20 cellular contexts compared by ENCODE assay signal in genomic region chr16:9046667-9047055, GRCh38. TPM values are rescaled to one million over a fixed set of nuclear protein-coding genes. Genes with fewer than 3 reads are reported as not detected.
DNase-seq lines count a peak whose midpoint lies in the region; ATAC-seq, FAIRE-seq and TF ChIP-seq lines count a peak whose summit lies in the region.
"Had no signal": no experiment of that assay in that cellular context is flagged by ENCODE, and none has a peak within 500 bp of the region (broad histone marks: within the 10 kb centered on the region; RNA-seq: fewer than 3 reads in every experiment).

No MANE protein-coding gene starts in this region.

- CTCF ChIA-PET in A549 (lab: Yijun Ruan, JAX) (interaction anchor here (0.6 to 2.6 kb wide), 10 partner anchors 14 to 167 kb away, joined by 3 to 20 read pairs (median 4); no protein-coding TSS in a partner anchor), HEK293 (lab: Yijun Ruan, JAX) (interaction anchor here (1.2 to 2.8 kb wide), 3 partner anchors 13 to 38 kb away, joined by 3 to 10 read pairs (median 3); no protein-coding TSS in a partner anchor), SK-N-SH (lab: Yijun Ruan, JAX) (interaction anchor here (0.6 to 1.8 kb wide), 4 partner anchors 8 to 267 kb away, joined by 3 to 8 read pairs (median 4); no protein-coding TSS in a partner anchor)

- H3K27ac Mint-ChIP-seq in activated T-helper 17 cell treated with anti-CD3 and anti-CD28 coated beads, Interleukin-2, amount 50 U/mL, for 72 hours: peak overlapping the region; percentile 44

- no peak for ATAC-seq in A549
- no peak for ATAC-seq in activated T-helper 17 cell treated with anti-CD3 and anti-CD28 coated beads, Interleukin-2, amount 50 U/mL, for 72 hours (replicated peaks)
- no peak for ATAC-seq in GM21367 (IDR thresholded peaks at IDR 0.05; ENCODE audit: unreplicated experiment)
- ATAC-seq in GM21528 (IDR thresholded peaks at IDR 0.05; ENCODE audit: low FRiP score, unreplicated experiment): no peak

- peaks cover 10% of the 10 kb centered on the region for H3K9me3 ChIP-seq in A549
- no peaks in the 10 kb centered on the region for H3K9me3 ChIP-seq in HEK293 (ENCODE audit: control insufficient read depth, insufficient read depth, low read depth, low read length)
- H3K9me3 ChIP-seq in parathyroid adenoma (ENCODE audit: control insufficient read depth, low read length): no peaks in the 10 kb centered on the region
- H3K9me3 ChIP-seq in SK-N-SH: no peaks in the 10 kb centered on the region
- H3K9me3 ChIP-seq: Caco-2, Peyer's patch had no signal

- no peak overlapping the region for H2AFZ ChIP-seq in parathyroid adenoma
- H2AFZ ChIP-seq in SK-N-SH (ENCODE audit: low read depth): no peak overlapping the region

- H3F3A ChIP-seq in SK-N-SH (replicated peaks; ENCODE audit: insufficient read depth): peaks cover 28% of the 10 kb centered on the region

- TF ChIP-seq EP300 in A549 (IDR thresholded peaks at IDR 0.05) (no peak), SK-N-SH (IDR thresholded peaks at IDR 0.05; ENCODE audit: borderline replicate concordance in 1 of 2, low read depth in 1 of 2, low read length in 1 of 2) (no peak)

- peaks cover 5% of the 10 kb centered on the region for H3K36me3 Mint-ChIP-seq in activated T-helper 17 cell treated with anti-CD3 and anti-CD28 coated beads, Interleukin-2, amount 50 U/mL, for 72 hours (ENCODE audit: low read depth)

- H3K4me3 ChIP-seq in A549 (no peak overlapping the region), HEK293 (ENCODE audit: low read depth, low read length) (no peak overlapping the region), parathyroid adenoma (ENCODE audit: low read depth, low read length) (no peak overlapping the region), SK-N-SH (ENCODE audit: low read depth in 2 of 2, low read length in 1 of 2) (no peak overlapping the region)
- H3K4me3 ChIP-seq: Peyer's patch had no signal

- POLR2A ChIA-PET in A549 (lab: Yijun Ruan, JAX): interaction anchor here (3.2 kb wide), 1 partner anchor 45 kb away, joined by 51 read pairs; the partner anchor contains the start of gene HAPSTR1
- POLR2A ChIA-PET in HEK293 (lab: Yijun Ruan, JAX): no interaction called here
- POLR2A ChIA-PET in SK-N-SH (lab: Yijun Ruan, JAX): no interaction called here

- H3K4me2 ChIP-seq in A549 (no peak overlapping the region), parathyroid adenoma (ENCODE audit: low read length) (no peak overlapping the region), SK-N-SH (no peak overlapping the region)

- H3K9ac ChIP-seq in parathyroid adenoma (no peak overlapping the region), SK-N-SH (no peak overlapping the region)

- no peaks in the 10 kb centered on the region for H3K27me3 Mint-ChIP-seq in activated T-helper 17 cell treated with anti-CD3 and anti-CD28 coated beads, Interleukin-2, amount 50 U/mL, for 72 hours

- no peak for DNase-seq in A549 (ENCODE audit: low read depth in 1 of 2, low spot score in 1 of 2)
- DNase-seq in SK-N-SH: no peak
- DNase-seq: ACHN, AML-193, Caco-2, EL, H7, Kasumi-1, NCI-H1105, NCI-H1694 treated with DMSO at 0.1 percent for 48 hours, NCI-H2107, NCI-H2227 treated with DMSO at 0.1 percent for 48 hours, NCI-H524, Peyer's patch, Right ventricle myocardium superior had no signal

- H3K9me3 Mint-ChIP-seq in activated T-helper 17 cell treated with anti-CD3 and anti-CD28 coated beads, Interleukin-2, amount 50 U/mL, for 72 hours: peaks cover 7% of the 10 kb centered on the region

- no peaks in the 10 kb centered on the region for H3K27me3 ChIP-seq in parathyroid adenoma (ENCODE audit: control insufficient read depth, insufficient read depth, low read length)
- no peaks in the 10 kb centered on the region for H3K27me3 ChIP-seq in SK-N-SH (ENCODE audit: insufficient read depth)
- H3K27me3 ChIP-seq: Peyer's patch had no signal

- FAIRE-seq in A549 (lab: Jason Lieb, UNC): no peak

- TF ChIP-seq POLR2A in A549 (IDR thresholded peaks at IDR 0.05; ENCODE audit: low read length): no peak

- no peaks in the 10 kb centered on the region for H3K36me3 ChIP-seq in HEK293 (ENCODE audit: control insufficient read depth in 2 of 2, insufficient read depth in 1 of 2, low read length in 2 of 2)
- H3K36me3 ChIP-seq in parathyroid adenoma (ENCODE audit: control insufficient read depth, insufficient read depth, low read length): no peaks in the 10 kb centered on the region
- no peaks in the 10 kb centered on the region for H3K36me3 ChIP-seq in SK-N-SH (replicated peaks in 1 of 2; ENCODE audit: control insufficient read depth in 1 of 2, insufficient read depth in 2 of 2, low read length in 1 of 2)
- H3K36me3 ChIP-seq: Peyer's patch had no signal

- TF ChIP-seq CTCF in A549 (IDR thresholded peaks at IDR 0.05) (no peak), HEK293 (tag by site-specific recombination; IDR thresholded peaks at IDR 0.05) (no peak), parathyroid adenoma (IDR thresholded peaks at IDR 0.05) (no peak), SK-N-SH (IDR thresholded peaks at IDR 0.05) (no peak)

- H3K27ac ChIP-seq in A549 (peak overlapping the region; percentile 83 to 86), HEK293 (ENCODE audit: extremely low read depth, low read depth, low read length) (no peak overlapping the region), parathyroid adenoma (peak overlapping the region; percentile 74), SK-N-SH (ENCODE audit: low read depth in 2 of 2, low read length in 1 of 2) (peak overlapping the region in 1 of 2 experiments; percentile 99; a peak in 1 of 4 replicates)

- H3K4me3 Mint-ChIP-seq in activated T-helper 17 cell treated with anti-CD3 and anti-CD28 coated beads, Interleukin-2, amount 50 U/mL, for 72 hours: peak overlapping the region; percentile 67

- H3K9me2 ChIP-seq in SK-N-SH: no peaks in the 10 kb centered on the region

- H4K20me1 ChIP-seq in SK-N-SH (ENCODE audit: insufficient read depth): no peaks in the 10 kb centered on the region

- TF ChIP-seq RAD21 in A549 (conservative IDR thresholded peaks at IDR 0.05 in 1 of 2, IDR thresholded peaks at IDR 0.05 in 1 of 2) (no peak), SK-N-SH (IDR thresholded peaks at IDR 0.05; ENCODE audit: low read length) (no peak)

- H3K4me1 ChIP-seq in A549 (peaks cover 32% of the 10 kb centered on the region), HEK293 (ENCODE audit: control insufficient read depth, insufficient read depth, low read length) (peaks cover 6% of the 10 kb centered on the region), parathyroid adenoma (peaks cover 5% of the 10 kb centered on the region), SK-N-SH (ENCODE audit: control insufficient read depth in 1 of 2, insufficient read depth in 2 of 2, low read depth in 1 of 2, low read length in 1 of 2) (peaks cover 0 to 10% of the 10 kb centered on the region in 2 experiments; a peak in 2 of 4 replicates)

- H3K4me1 Mint-ChIP-seq in activated T-helper 17 cell treated with anti-CD3 and anti-CD28 coated beads, Interleukin-2, amount 50 U/mL, for 72 hours: peaks cover 32% of the 10 kb centered on the region

- 95% methylated on average over 1 of the region's 1 CpG for WGBS in A549 (ENCODE audit: missing lambda C conversion rate)
- 100% methylated on average over 1 of the region's 1 CpG for WGBS in SK-N-SH (ENCODE audit: low lambda C conversion rate)

- H3K79me2 ChIP-seq in parathyroid adenoma (no peaks in the 10 kb centered on the region), SK-N-SH (ENCODE audit: insufficient read depth) (no peaks in the 10 kb centered on the region)

TF ChIP-seq in A549, 52 proteins besides CTCF, POLR2A, EP300 and RAD21:
- TF ChIP-seq CHD4 (IDR thresholded peaks at IDR 0.05; ENCODE audit: borderline replicate concordance) (peak; percentile 64; the same call in 1 of the 2 replicates), ZC3H11A (IDR thresholded peaks at IDR 0.05) (no peak), ZFP36 (IDR thresholded peaks at IDR 0.05; ENCODE audit: borderline replicate concordance, partially characterized antibody) (peak; percentile 11)

TF ChIP-seq in SK-N-SH, 30 proteins besides CTCF, POLR2A, EP300 and RAD21:
- TF ChIP-seq SMC3 (IDR thresholded peaks at IDR 0.05; ENCODE audit: low read depth, low read length) (no peak), MXI1 (IDR thresholded peaks at IDR 0.05; ENCODE audit: low read depth, low read length) (no peak), FOSL2 (IDR thresholded peaks at IDR 0.05; ENCODE audit: borderline replicate concordance, low read depth) (no peak), YY1 (IDR thresholded peaks at IDR 0.05; ENCODE audit: low read depth) (no peak), RCOR1 (IDR thresholded peaks at IDR 0.05; ENCODE audit: low read length) (no peak), ELF1 (IDR thresholded peaks at IDR 0.05) (no peak), SIN3A (IDR thresholded peaks at IDR 0.05; ENCODE audit: borderline replicate concordance, low read depth, low read length) (no peak), TAF1 (IDR thresholded peaks at IDR 0.05; ENCODE audit: borderline replicate concordance, low read depth, low read length) (no peak), GABPA (IDR thresholded peaks at IDR 0.05; ENCODE audit: low read depth) (no peak), ZBTB33 (IDR thresholded peaks at IDR 0.05; ENCODE audit: borderline replicate concordance, low read depth) (no peak), POLR2AphosphoS5 (IDR thresholded peaks at IDR 0.05; ENCODE audit: low read depth, low read length) (no peak)
TF ChIP-seq in SK-N-SH: peak in this region for 0.

RNA-seq across cellular contexts. Expression of gene HAPSTR1, which starts 44.8 kb away (rescaled TPM):
- polyA plus RNA-seq in A549 (2011; rRNA removed): 36.9 and 41.8 TPM in 2 replicates
- 6.9 and 8.8 TPM in 2 replicates for polyA plus RNA-seq in A549 (2012; cell fraction: cytosol; rRNA removed)
- polyA plus RNA-seq in A549 (2012; cell fraction: nucleus; rRNA removed): 5.1 and 9.1 TPM in 2 replicates
- polyA plus RNA-seq in A549 (2017; fragmentation: RNase III; extraction: RNeasy Plus Mini Kit Qiagen cat#74134 plus additional on column Dnase treatment): 22.4 to 24.4 TPM (median 22.9 TPM) in 3 replicates
- 42.9 and 44.1 TPM in 2 replicates for polyA minus RNA-seq in A549 (2011; rRNA and poly(A)+ RNA removed)
- total RNA-seq in activated T-helper 17 cell treated with anti-CD3 and anti-CD28 coated beads, Interleukin-2, amount 50 U/mL, for 72 hours: 10 to 100 TPM; 46.1 to 58.1 TPM
- polyA plus RNA-seq in SK-N-SH (2012; rRNA removed): 7.0 and 8.6 TPM in 2 replicates
- polyA plus RNA-seq in SK-N-SH (2012; cell fraction: cytosol; rRNA removed): 9.4 and 11.4 TPM in 2 replicates
- polyA plus RNA-seq in SK-N-SH (2012; cell fraction: nucleus; rRNA removed): 10.2 and 13.8 TPM in 2 replicates
